ENCODE assay signal across 1 cellular context in the genomic region with DNA sequence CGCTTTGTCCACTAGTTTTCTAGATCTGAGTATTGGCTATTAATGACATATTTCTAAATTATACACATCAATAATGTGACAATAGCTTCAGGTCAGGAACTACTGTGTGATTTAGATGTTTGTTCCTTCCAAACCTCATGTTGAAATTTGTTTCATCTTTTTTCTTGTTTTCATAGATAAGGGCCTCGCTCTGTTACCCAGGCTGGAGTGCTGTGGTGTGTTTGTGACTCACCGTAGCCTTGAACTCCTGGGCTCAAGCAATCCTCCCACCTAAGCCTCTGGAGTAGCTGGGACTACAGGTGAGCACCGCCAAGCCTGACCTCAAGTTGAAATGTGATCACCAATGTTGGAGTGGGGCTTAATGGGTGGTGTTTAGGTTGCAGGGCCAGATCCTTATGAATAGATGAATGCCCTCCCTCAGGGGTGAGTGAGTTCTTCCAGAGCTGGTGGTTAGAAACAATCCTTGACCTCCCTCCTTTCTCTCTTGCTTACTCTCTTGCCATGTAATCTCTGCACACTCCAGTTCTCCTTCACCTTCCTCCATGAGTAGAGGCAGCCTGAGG.
TF ChIP-seq lines count a peak whose summit lies in the region.

No MANE protein-coding gene starts in this region.

TF ChIP-seq in HepG2, 621 proteins besides CTCF, POLR2A, EP300 and RAD21 (continued from another document and continues in another):
- TF ChIP-seq, protein P1, sequence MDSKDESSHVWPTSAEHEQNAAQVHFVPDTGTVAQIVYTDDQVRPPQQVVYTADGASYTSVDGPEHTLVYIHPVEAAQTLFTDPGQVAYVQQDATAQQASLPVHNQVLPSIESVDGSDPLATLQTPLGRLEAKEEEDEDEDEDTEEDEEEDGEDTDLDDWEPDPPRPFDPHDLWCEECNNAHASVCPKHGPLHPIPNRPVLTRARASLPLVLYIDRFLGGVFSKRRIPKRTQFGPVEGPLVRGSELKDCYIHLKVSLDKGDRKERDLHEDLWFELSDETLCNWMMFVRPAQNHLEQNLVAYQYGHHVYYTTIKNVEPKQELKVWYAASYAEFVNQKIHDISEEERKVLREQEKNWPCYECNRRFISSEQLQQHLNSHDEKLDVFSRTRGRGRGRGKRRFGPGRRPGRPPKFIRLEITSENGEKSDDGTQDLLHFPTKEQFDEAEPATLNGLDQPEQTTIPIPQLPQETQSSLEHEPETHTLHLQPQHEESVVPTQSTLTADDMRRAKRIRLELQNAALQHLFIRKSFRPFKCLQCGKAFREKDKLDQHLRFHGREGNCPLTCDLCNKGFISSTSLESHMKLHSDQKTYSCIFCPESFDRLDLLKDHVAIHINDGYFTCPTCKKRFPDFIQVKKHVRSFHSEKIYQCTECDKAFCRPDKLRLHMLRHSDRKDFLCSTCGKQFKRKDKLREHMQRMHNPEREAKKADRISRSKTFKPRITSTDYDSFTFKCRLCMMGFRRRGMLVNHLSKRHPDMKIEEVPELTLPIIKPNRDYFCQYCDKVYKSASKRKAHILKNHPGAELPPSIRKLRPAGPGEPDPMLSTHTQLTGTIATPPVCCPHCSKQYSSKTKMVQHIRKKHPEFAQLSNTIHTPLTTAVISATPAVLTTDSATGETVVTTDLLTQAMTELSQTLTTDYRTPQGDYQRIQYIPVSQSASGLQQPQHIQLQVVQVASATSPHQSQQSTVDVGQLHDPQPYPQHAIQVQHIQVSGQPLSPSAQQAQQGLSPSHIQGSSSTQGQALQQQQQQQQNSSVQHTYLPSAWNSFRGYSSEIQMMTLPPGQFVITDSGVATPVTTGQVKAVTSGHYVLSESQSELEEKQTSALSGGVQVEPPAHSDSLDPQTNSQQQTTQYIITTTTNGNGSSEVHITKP (CRISPR knock-in tag; IDR thresholded peaks at IDR 0.05; ENCODE audit: low read depth), result peak; percentile 82
- no peak; the same call in 1 of the 2 replicates for TF ChIP-seq ZNF556 (CRISPR knock-in tag; IDR thresholded peaks at IDR 0.05; ENCODE audit: borderline replicate concordance)
- no peak for TF ChIP-seq ZNF839 (CRISPR knock-in tag; IDR thresholded peaks at IDR 0.05; ENCODE audit: borderline replicate concordance)
- TF ChIP-seq FOXP4 (CRISPR knock-in tag; IDR thresholded peaks at IDR 0.05), result peak; percentile 93
- no peak for TF ChIP-seq ZSCAN22 (CRISPR knock-in tag; IDR thresholded peaks at IDR 0.05)
- no peak for TF ChIP-seq TOE1 (CRISPR knock-in tag; IDR thresholded peaks at IDR 0.05)
- no peak for TF ChIP-seq ATM (IDR thresholded peaks at IDR 0.05; ENCODE audit: borderline replicate concordance)
- TF ChIP-seq NCOR1 (IDR thresholded peaks at IDR 0.05; ENCODE audit: borderline replicate concordance, low read length), result peak; percentile 27; the same call in 1 of the 2 replicates
- no peak for TF ChIP-seq ZNF3 (CRISPR knock-in tag; IDR thresholded peaks at IDR 0.05)
- no peak for TF ChIP-seq BHLHE40 (IDR thresholded peaks at IDR 0.05; ENCODE audit: low read length)
- TF ChIP-seq, protein P2, sequence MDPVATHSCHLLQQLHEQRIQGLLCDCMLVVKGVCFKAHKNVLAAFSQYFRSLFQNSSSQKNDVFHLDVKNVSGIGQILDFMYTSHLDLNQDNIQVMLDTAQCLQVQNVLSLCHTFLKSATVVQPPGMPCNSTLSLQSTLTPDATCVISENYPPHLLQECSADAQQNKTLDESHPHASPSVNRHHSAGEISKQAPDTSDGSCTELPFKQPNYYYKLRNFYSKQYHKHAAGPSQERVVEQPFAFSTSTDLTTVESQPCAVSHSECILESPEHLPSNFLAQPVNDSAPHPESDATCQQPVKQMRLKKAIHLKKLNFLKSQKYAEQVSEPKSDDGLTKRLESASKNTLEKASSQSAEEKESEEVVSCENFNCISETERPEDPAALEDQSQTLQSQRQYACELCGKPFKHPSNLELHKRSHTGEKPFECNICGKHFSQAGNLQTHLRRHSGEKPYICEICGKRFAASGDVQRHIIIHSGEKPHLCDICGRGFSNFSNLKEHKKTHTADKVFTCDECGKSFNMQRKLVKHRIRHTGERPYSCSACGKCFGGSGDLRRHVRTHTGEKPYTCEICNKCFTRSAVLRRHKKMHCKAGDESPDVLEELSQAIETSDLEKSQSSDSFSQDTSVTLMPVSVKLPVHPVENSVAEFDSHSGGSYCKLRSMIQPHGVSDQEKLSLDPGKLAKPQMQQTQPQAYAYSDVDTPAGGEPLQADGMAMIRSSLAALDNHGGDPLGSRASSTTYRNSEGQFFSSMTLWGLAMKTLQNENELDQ (CRISPR knock-in tag; IDR thresholded peaks at IDR 0.05; ENCODE audit: borderline replicate concordance), result no peak
- no peak for TF ChIP-seq ZFAT (CRISPR knock-in tag; conservative IDR thresholded peaks at IDR 0.05)
- peak; percentile 50; the same call in 1 of the 2 replicates for TF ChIP-seq MIER2 (CRISPR knock-in tag; IDR thresholded peaks at IDR 0.05)
- TF ChIP-seq, protein P3, sequence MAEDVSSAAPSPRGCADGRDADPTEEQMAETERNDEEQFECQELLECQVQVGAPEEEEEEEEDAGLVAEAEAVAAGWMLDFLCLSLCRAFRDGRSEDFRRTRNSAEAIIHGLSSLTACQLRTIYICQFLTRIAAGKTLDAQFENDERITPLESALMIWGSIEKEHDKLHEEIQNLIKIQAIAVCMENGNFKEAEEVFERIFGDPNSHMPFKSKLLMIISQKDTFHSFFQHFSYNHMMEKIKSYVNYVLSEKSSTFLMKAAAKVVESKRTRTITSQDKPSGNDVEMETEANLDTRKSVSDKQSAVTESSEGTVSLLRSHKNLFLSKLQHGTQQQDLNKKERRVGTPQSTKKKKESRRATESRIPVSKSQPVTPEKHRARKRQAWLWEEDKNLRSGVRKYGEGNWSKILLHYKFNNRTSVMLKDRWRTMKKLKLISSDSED (CRISPR knock-in tag; IDR thresholded peaks at IDR 0.05), result no peak
- TF ChIP-seq NFAT5 (CRISPR knock-in tag; IDR thresholded peaks at IDR 0.05), result no peak
- TF ChIP-seq SMAD9 (CRISPR knock-in tag; IDR thresholded peaks at IDR 0.05), result no peak
- no peak for TF ChIP-seq SAFB2 (CRISPR knock-in tag; IDR thresholded peaks at IDR 0.05; ENCODE audit: borderline replicate concordance, low read depth)
- no peak for TF ChIP-seq HNF1A (IDR thresholded peaks at IDR 0.05; ENCODE audit: low read depth)
- TF ChIP-seq HNF1A (CRISPR knock-in tag; IDR thresholded peaks at IDR 0.05; ENCODE audit: borderline replicate concordance), result peak; percentile 74; the same call in 1 of the 2 replicates
- TF ChIP-seq CBX5 (CRISPR knock-in tag; IDR thresholded peaks at IDR 0.05; ENCODE audit: borderline replicate concordance), result peak; percentile 60; the same call in 1 of the 2 replicates
- no peak for TF ChIP-seq ZNF550 (CRISPR knock-in tag; IDR thresholded peaks at IDR 0.05; ENCODE audit: borderline replicate concordance)
- peak; percentile 91 for TF ChIP-seq PHF21A (CRISPR knock-in tag; IDR thresholded peaks at IDR 0.05)
- TF ChIP-seq ZNF720 (CRISPR knock-in tag; IDR thresholded peaks at IDR 0.05), result no peak
- TF ChIP-seq, protein P4, sequence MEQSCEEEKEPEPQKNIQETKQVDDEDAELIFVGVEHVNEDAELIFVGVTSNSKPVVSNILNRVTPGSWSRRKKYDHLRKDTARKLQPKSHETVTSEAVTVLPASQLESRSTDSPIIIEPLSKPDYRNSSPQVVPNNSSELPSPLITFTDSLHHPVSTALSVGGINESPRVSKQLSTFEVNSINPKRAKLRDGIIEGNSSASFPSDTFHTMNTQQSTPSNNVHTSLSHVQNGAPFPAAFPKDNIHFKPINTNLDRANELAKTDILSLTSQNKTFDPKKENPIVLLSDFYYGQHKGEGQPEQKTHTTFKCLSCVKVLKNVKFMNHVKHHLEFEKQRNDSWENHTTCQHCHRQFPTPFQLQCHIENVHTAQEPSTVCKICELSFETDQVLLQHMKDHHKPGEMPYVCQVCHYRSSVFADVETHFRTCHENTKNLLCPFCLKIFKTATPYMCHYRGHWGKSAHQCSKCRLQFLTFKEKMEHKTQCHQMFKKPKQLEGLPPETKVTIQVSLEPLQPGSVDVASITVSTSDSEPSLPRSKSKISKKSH (CRISPR knock-in tag; IDR thresholded peaks at IDR 0.05; ENCODE audit: borderline replicate concordance), result no peak
- TF ChIP-seq ZNF33B (CRISPR knock-in tag; IDR thresholded peaks at IDR 0.05), result no peak
- TF ChIP-seq GPN1 (CRISPR knock-in tag; IDR thresholded peaks at IDR 0.05; ENCODE audit: borderline replicate concordance), result no peak
- no peak for TF ChIP-seq ASH2L (IDR thresholded peaks at IDR 0.05; ENCODE audit: insufficient read length, low read depth, low read length)
- TF ChIP-seq ATF1 (CRISPR knock-in tag; IDR thresholded peaks at IDR 0.05), result no peak
